Comparison of ENCODE assay signal across 11 cellular contexts in the genomic region with DNA sequence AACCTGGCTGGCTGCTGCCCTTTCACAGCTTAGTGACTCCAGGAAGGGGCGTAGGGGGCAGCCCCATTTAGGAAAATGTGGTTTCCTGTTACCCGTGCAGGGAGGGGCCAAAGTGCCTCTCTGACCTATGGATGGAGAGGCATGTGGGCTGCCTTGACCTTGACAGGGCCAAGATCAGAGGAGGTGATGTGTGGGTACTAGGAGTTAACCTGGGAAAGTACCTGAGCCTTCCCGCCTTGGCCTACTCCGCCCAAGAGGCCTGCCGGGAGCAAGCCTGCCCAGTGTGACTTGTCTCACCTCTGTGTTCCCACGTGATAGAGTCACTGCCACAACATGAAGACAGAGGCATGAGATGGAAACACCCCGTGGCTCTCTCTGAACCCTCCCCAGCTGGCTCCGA. TPM values are rescaled to one million over a fixed set of nuclear protein-coding genes. Genes with fewer than 3 reads are reported as not detected.
DNase-seq lines count a peak whose midpoint lies in the region; ATAC-seq, FAIRE-seq and TF ChIP-seq lines count a peak whose summit lies in the region.
"Had no signal": no experiment of that assay in that cellular context is flagged by ENCODE, and none has a peak within 500 bp of the region (broad histone marks: within the 10 kb centered on the region; RNA-seq: fewer than 3 reads in every experiment).

No MANE protein-coding gene starts in this region.

- no peak overlapping the region for H3K27ac ChIP-seq in Karpas-422 (ENCODE audit: low read length)

- H2AFZ ChIP-seq in Karpas-422 (ENCODE audit: low read length): no peak overlapping the region

- no peak overlapping the region for H3K4me2 ChIP-seq in Karpas-422 (ENCODE audit: low read depth, low read length, poor library complexity, severe bottlenecking)

- TF ChIP-seq CTCF in CD14-positive monocyte (IDR thresholded peaks at IDR 0.05): no peak

- no peak overlapping the region for H3K9ac ChIP-seq in Karpas-422 (ENCODE audit: low read length)

- no peaks in the 10 kb centered on the region for H3K36me3 Mint-ChIP-seq in activated T-helper 17 cell treated with anti-CD3 and anti-CD28 coated beads, Interleukin-2, amount 50 U/mL, for 72 hours (ENCODE audit: low read depth)
- H3K36me3 Mint-ChIP-seq in natural killer cell treated with Interleukin-12 subunit alpha and Interleukin-12 subunit beta and Interleukin-15 and Interleukin-18, amount 100 ng/mL, for 72 hours: no peaks in the 10 kb centered on the region
- peaks cover 20 to 53% of the 10 kb centered on the region in 2 donors for H3K36me3 Mint-ChIP-seq in CD14-positive monocyte

- DNase-seq in activated CD4-positive, CD25-positive, alpha-beta regulatory T cell (lab: John Stamatoyannopoulos, UW): no peak
- DNase-seq in GM19239 (ENCODE audit: insufficient read length, low spot score): no peak
- no peak for DNase-seq in natural killer cell treated with Interleukin-12 subunit alpha and Interleukin-12 subunit beta and Interleukin-15 and Interleukin-18, amount 100 ng/mL, for 72 hours (ENCODE audit: low spot score)
- DNase-seq in CD14-positive monocyte (ENCODE audit: low spot score): no peak
- DNase-seq in Karpas-422: no peak
- DNase-seq: EL, glutamatergic neuron, NCI-H187 had no signal

- no peaks in the 10 kb centered on the region for H3K36me3 ChIP-seq in Karpas-422 (ENCODE audit: insufficient read depth, low read length)

- peak overlapping the region; percentile 75 for H3K27ac Mint-ChIP-seq in activated T-helper 17 cell treated with anti-CD3 and anti-CD28 coated beads, Interleukin-2, amount 50 U/mL, for 72 hours
- no peak overlapping the region for H3K27ac Mint-ChIP-seq in natural killer cell treated with Interleukin-12 subunit alpha and Interleukin-12 subunit beta and Interleukin-15 and Interleukin-18, amount 100 ng/mL, for 72 hours
- H3K27ac Mint-ChIP-seq in CD14-positive monocyte: no peak overlapping the region

- H3K4me3 ChIP-seq in Karpas-422 (ENCODE audit: low read length): no peak overlapping the region

- no peaks in the 10 kb centered on the region for H3K27me3 Mint-ChIP-seq in activated T-helper 17 cell treated with anti-CD3 and anti-CD28 coated beads, Interleukin-2, amount 50 U/mL, for 72 hours
- H3K27me3 Mint-ChIP-seq in natural killer cell treated with Interleukin-12 subunit alpha and Interleukin-12 subunit beta and Interleukin-15 and Interleukin-18, amount 100 ng/mL, for 72 hours: no peaks in the 10 kb centered on the region
- peaks cover 0 to 2% (median 0%) of the 10 kb centered on the region in 3 donors for H3K27me3 Mint-ChIP-seq in CD14-positive monocyte (ENCODE audit: low read depth in 3 of 3)

- peaks cover 13% of the 10 kb centered on the region for H3K4me1 ChIP-seq in Karpas-422 (ENCODE audit: low read length)

- no peaks in the 10 kb centered on the region for H3K9me3 ChIP-seq in Karpas-422 (ENCODE audit: low read length)

- H3K4me3 Mint-ChIP-seq in activated T-helper 17 cell treated with anti-CD3 and anti-CD28 coated beads, Interleukin-2, amount 50 U/mL, for 72 hours: peak overlapping the region; percentile 61
- no peak overlapping the region for H3K4me3 Mint-ChIP-seq in natural killer cell treated with Interleukin-12 subunit alpha and Interleukin-12 subunit beta and Interleukin-15 and Interleukin-18, amount 100 ng/mL, for 72 hours
- no peak overlapping the region for H3K4me3 Mint-ChIP-seq in CD14-positive monocyte

- no peaks in the 10 kb centered on the region for H3K27me3 ChIP-seq in Karpas-422 (ENCODE audit: low read length)

- H3K79me2 ChIP-seq in Karpas-422 (ENCODE audit: low read length): peaks cover 35% of the 10 kb centered on the region

- peaks cover 7% of the 10 kb centered on the region; the same call in 1 of the 2 replicates for H4K20me1 ChIP-seq in Karpas-422 (ENCODE audit: insufficient read depth, low read depth, low read length)

- peaks cover 19% of the 10 kb centered on the region for H3K4me1 Mint-ChIP-seq in activated T-helper 17 cell treated with anti-CD3 and anti-CD28 coated beads, Interleukin-2, amount 50 U/mL, for 72 hours
- peaks cover 12 to 16% of the 10 kb centered on the region in 2 donors for H3K4me1 Mint-ChIP-seq in natural killer cell treated with Interleukin-12 subunit alpha and Interleukin-12 subunit beta and Interleukin-15 and Interleukin-18, amount 100 ng/mL, for 72 hours (ENCODE audit: low read depth in 2 of 2)
- peaks cover 50% of the 10 kb centered on the region for H3K4me1 Mint-ChIP-seq in CD14-positive monocyte

- no peaks in the 10 kb centered on the region for H3K9me3 Mint-ChIP-seq in activated T-helper 17 cell treated with anti-CD3 and anti-CD28 coated beads, Interleukin-2, amount 50 U/mL, for 72 hours
- H3K9me3 Mint-ChIP-seq in natural killer cell treated with Interleukin-12 subunit alpha and Interleukin-12 subunit beta and Interleukin-15 and Interleukin-18, amount 100 ng/mL, for 72 hours: no peaks in the 10 kb centered on the region
- H3K9me3 Mint-ChIP-seq in CD14-positive monocyte: peaks cover 0 to 2% (median 0%) of the 10 kb centered on the region in 7 donors

- no peaks in the 10 kb centered on the region for H3K9me2 ChIP-seq in Karpas-422 (replicated peaks; ENCODE audit: insufficient read depth, low read length)

- peak; percentile 45 to 46 for ATAC-seq in activated CD4-positive, CD25-positive, alpha-beta regulatory T cell treated with anti-CD3 and anti-CD28 coated beads, Interleukin-2, amount 50 U/mL, for 24 hours
- ATAC-seq in activated T-helper 17 cell treated with anti-CD3 and anti-CD28 coated beads, Interleukin-2, amount 50 U/mL, for 72 hours (replicated peaks): peak; percentile 90
- peak; percentile 41 to 69 for ATAC-seq in natural killer cell treated with Interleukin-12 subunit alpha and Interleukin-12 subunit beta and Interleukin-15 and Interleukin-18, amount 100 ng/mL, for 72 hours
- no peak for ATAC-seq in GM21515 (IDR thresholded peaks at IDR 0.05; ENCODE audit: unreplicated experiment)

- intact Hi-C loops in CD14-positive monocyte (cut with micrococcal nuclease): no loop called here

- peak; percentile 71 for FAIRE-seq in GM19239 (lab: Jason Lieb, UNC)

RNA-seq across cellular contexts. Expression of a gene that starts 33.4 kb away (rescaled TPM):
- 10 to 100 TPM; 23.6 to 51.0 TPM for total RNA-seq in activated T-helper 17 cell treated with anti-CD3 and anti-CD28 coated beads, Interleukin-2, amount 50 U/mL, for 72 hours
- total RNA-seq in natural killer cell treated with Interleukin-12 subunit alpha and Interleukin-12 subunit beta and Interleukin-15 and Interleukin-18, amount 100 ng/mL, for 72 hours: 10 to 100 TPM in 1 of 2 donors, 1 to 10 TPM in 1; 6.8 to 21.4 TPM
- polyA plus RNA-seq in CD14-positive monocyte: 10 to 100 TPM in 1 of 2 donors, 1 to 10 TPM in 1; 9.5 to 12.6 TPM
- total RNA-seq in Karpas-422 (2014; rRNA removed; shearing (Covaris generic); ENCODE audit: low replicate concordance): 29.0 and 43.1 TPM in 2 replicates
